ENCODE assay signal across 15 cellular contexts in genomic region chr16:48503779-48504178, GRCh38.
DNase-seq lines count a peak whose midpoint lies in the region; ATAC-seq and TF ChIP-seq lines count a peak whose summit lies in the region.
"Had no signal": no experiment of that assay in that cellular context is flagged by ENCODE, and none has a peak within 500 bp of the region (broad histone marks: within the 10 kb centered on the region; RNA-seq: fewer than 3 reads in every experiment).

No MANE protein-coding gene starts in this region.

- H3K27me3 Mint-ChIP-seq in nephron (ENCODE audit: low read depth) (peaks cover 11% of the 10 kb centered on the region), glutamatergic neuron (ENCODE audit: unreplicated experiment) (no peaks in the 10 kb centered on the region)

- no peak overlapping the region for H3K27ac ChIP-seq in fibroblast of lung (ENCODE audit: insufficient read depth, low read length)
- H3K27ac ChIP-seq: thoracic aorta had no signal

- H3K4me2 ChIP-seq in fibroblast of lung (ENCODE audit: extremely low read depth, insufficient read depth, low read length) = peak overlapping the region; percentile 56

- no peaks in the 10 kb centered on the region for H3K36me3 ChIP-seq in fibroblast of lung (ENCODE audit: control insufficient read depth, insufficient read depth, low read length)
- H3K36me3 ChIP-seq: thoracic aorta had no signal

- H3K79me2 ChIP-seq in fibroblast of lung (ENCODE audit: control insufficient read depth, insufficient read depth, low read length) = no peaks in the 10 kb centered on the region

- peaks cover 13% of the 10 kb centered on the region for H3K4me1 ChIP-seq in fibroblast of lung (ENCODE audit: control insufficient read depth, extremely low read depth, insufficient read depth, low read length)

- H3K27ac Mint-ChIP-seq in nephron (peak overlapping the region; percentile 92 to 100 (median 96)), glutamatergic neuron (ENCODE audit: unreplicated experiment) (no peak overlapping the region)
- H3K27ac Mint-ChIP-seq: activated CD4-positive, alpha-beta memory T cell treated with anti-CD3 and anti-CD28 coated beads for 36 hours had no signal

- H3K9ac ChIP-seq in fibroblast of lung (ENCODE audit: insufficient read depth, low read length) = no peak overlapping the region

- H3K36me3 Mint-ChIP-seq in nephron (ENCODE audit: low read depth) (no peaks in the 10 kb centered on the region), glutamatergic neuron (ENCODE audit: unreplicated experiment) (peaks cover 7% of the 10 kb centered on the region)
- H3K36me3 Mint-ChIP-seq: activated CD4-positive, alpha-beta memory T cell treated with anti-CD3 and anti-CD28 coated beads for 36 hours had no signal

- H3K4me3 ChIP-seq in fibroblast of lung (replicated peaks in 1 of 4; ENCODE audit: control extremely low read depth in 1 of 4, insufficient read depth in 1 of 4, low read depth in 3 of 4, low read length in 4 of 4) = no peak overlapping the region
- H3K4me3 ChIP-seq: thoracic aorta had no signal

- ATAC-seq in omental fat pad (ENCODE audit: low FRiP score) = no peak

- no peaks in the 10 kb centered on the region for H4K20me1 ChIP-seq in fibroblast of lung (ENCODE audit: control insufficient read depth, extremely low read depth, insufficient read depth, low read length)

- peak; percentile 89 for DNase-seq in AG08396 (ENCODE audit: low spot score)
- DNase-seq in NCI-H2171 treated with DMSO at 0.1 percent for 48 hours (lab: John Stamatoyannopoulos, UW) = peak; percentile 30
- peak; percentile 73 to 92 for DNase-seq in fibroblast of lung (ENCODE audit: low read depth in 2 of 2)
- no peak for DNase-seq in omental fat pad (ENCODE audit: low spot score)
- no peak for DNase-seq in NCI-H2029 (lab: John Stamatoyannopoulos, UW)
- DNase-seq in glutamatergic neuron = no peak
- no peak for DNase-seq in midbrain (lab: John Stamatoyannopoulos, UW)
- DNase-seq: activated CD4-positive, alpha-beta memory T cell treated with anti-CD3 and anti-CD28 coated beads for 36 hours; activated naive CD4-positive, alpha-beta T cell; dermis blood vessel endothelial cell; hippocampal formation; mesendoderm; NCI-H526 had no signal

- no peaks in the 10 kb centered on the region for H3K9me3 ChIP-seq in fibroblast of lung (ENCODE audit: control insufficient read depth, insufficient read depth, low read depth, low read length)
- H3K9me3 ChIP-seq: thoracic aorta had no signal

- no peak for TF ChIP-seq CTCF in fibroblast of lung (conservative IDR thresholded peaks at IDR 0.05 in 1 of 2, IDR thresholded peaks at IDR 0.05 in 1 of 2; ENCODE audit: low read depth in 1 of 2, low read length in 2 of 2)
- no peak for TF ChIP-seq CTCF in nephron (IDR thresholded peaks at IDR 0.05; ENCODE audit: unreplicated experiment in 3 of 3)
- no peak for TF ChIP-seq CTCF in omental fat pad (IDR thresholded peaks at IDR 0.05)
- TF ChIP-seq CTCF in glutamatergic neuron (IDR thresholded peaks at IDR 0.05; ENCODE audit: partially characterized antibody, unreplicated experiment) = no peak

- peak overlapping the region in 1 of 3 experiments; percentile 55 for H3K4me3 Mint-ChIP-seq in nephron
- H3K4me3 Mint-ChIP-seq in glutamatergic neuron (ENCODE audit: unreplicated experiment) = no peak overlapping the region
- H3K4me3 Mint-ChIP-seq: activated CD4-positive, alpha-beta memory T cell treated with anti-CD3 and anti-CD28 coated beads for 36 hours had no signal

- no peak overlapping the region for H2AFZ ChIP-seq in fibroblast of lung (ENCODE audit: low read length)

- no peaks in the 10 kb centered on the region for H3K27me3 ChIP-seq in fibroblast of lung (ENCODE audit: control insufficient read depth, insufficient read depth, low read length)

- H3K9me3 Mint-ChIP-seq in nephron = peaks cover 12% of the 10 kb centered on the region
- no peaks in the 10 kb centered on the region for H3K9me3 Mint-ChIP-seq in glutamatergic neuron (ENCODE audit: unreplicated experiment)
- H3K9me3 Mint-ChIP-seq: activated CD4-positive, alpha-beta memory T cell treated with anti-CD3 and anti-CD28 coated beads for 36 hours had no signal

- H3K4me1 Mint-ChIP-seq in nephron (peaks cover 56% of the 10 kb centered on the region), glutamatergic neuron (ENCODE audit: low read depth, unreplicated experiment) (no peaks in the 10 kb centered on the region)

Comparison
In these comparisons a context has a peak if more than half of its experiments do, and no peak if none do; other contexts are left out.
1. DNase-seq: peak in AG08396 (single experiment), NCI-H2171 treated with DMSO at 0.1 percent for 48 hours (single experiment) and fibroblast of lung (2 of 2); none in omental fat pad (single experiment), NCI-H2029 (single experiment), glutamatergic neuron (single experiment) and midbrain (single experiment).